Comparison of ENCODE assay signal across 8 cellular contexts in genomic region chr11:795638-796564, GRCh38. TPM values are rescaled to one million over a fixed set of nuclear protein-coding genes. Genes with fewer than 3 reads are reported as not detected.
A peak's percentile ranks its signal among the peaks of the same experiment; 100 is the strongest.
DNase-seq lines count a peak whose midpoint lies in the region; ATAC-seq and TF ChIP-seq lines count a peak whose summit lies in the region.

No MANE protein-coding gene starts in this region.

- H3K27me3 Mint-ChIP-seq in central memory CD8-positive, alpha-beta T cell = no peaks in the 10 kb centered on the region

- H3K36me3 ChIP-seq in ACC112 (ENCODE audit: insufficient read depth, low read length) = no peaks in the 10 kb centered on the region
- H3K36me3 ChIP-seq in liver (ENCODE audit: control insufficient read depth in 4 of 4, insufficient read depth in 3 of 4, low read depth in 1 of 4, low read length in 3 of 4) = peaks cover 0 to 12% (median 6%) of the 10 kb centered on the region in 4 donors

- no peak overlapping the region for H2AFZ ChIP-seq in ACC112 (ENCODE audit: low read length, unreplicated experiment)

- H3K79me2 ChIP-seq in ACC112 (ENCODE audit: control insufficient read depth, insufficient read depth, low read length, unreplicated experiment) = peaks cover 6% of the 10 kb centered on the region

- no peak for TF ChIP-seq RAD21 in liver (IDR thresholded peaks at IDR 0.05)

- H3K36me3 Mint-ChIP-seq in central memory CD8-positive, alpha-beta T cell (ENCODE audit: insufficient read depth) = peaks cover 21% of the 10 kb centered on the region

- H3K9me3 ChIP-seq in liver (ENCODE audit: control insufficient read depth in 4 of 4, low read length in 3 of 4) = no peaks in the 10 kb centered on the region

- WGBS in liver = 2% methylated on average over 25 of the region's 25 CpGs

- peaks cover 15% of the 10 kb centered on the region for H3K4me1 Mint-ChIP-seq in central memory CD8-positive, alpha-beta T cell

- no peaks in the 10 kb centered on the region for H3K9me3 Mint-ChIP-seq in central memory CD8-positive, alpha-beta T cell

- H3K4me1 ChIP-seq in ACC112 (ENCODE audit: control insufficient read depth, insufficient read depth, low read length, unreplicated experiment) (peaks cover 8% of the 10 kb centered on the region), liver (ENCODE audit: control insufficient read depth in 4 of 4, insufficient read depth in 4 of 4, low read length in 3 of 4) (peaks cover 11 to 47% (median 28%) of the 10 kb centered on the region in 4 donors)

- H3K4me3 Mint-ChIP-seq in central memory CD8-positive, alpha-beta T cell = peak overlapping the region; percentile 91

- TF ChIP-seq CTCF in liver (IDR thresholded peaks at IDR 0.05; ENCODE audit: low read depth, low read length, missing input control) = no peak

- peak overlapping the region; percentile 92 for H3K27ac Mint-ChIP-seq in central memory CD8-positive, alpha-beta T cell (ENCODE audit: low read depth)

- H3K27ac ChIP-seq in ACC112 (ENCODE audit: low read depth, low read length) (peak overlapping the region; percentile 67), liver (ENCODE audit: low read depth in 1 of 2, low read length in 2 of 2) (peak overlapping the region; percentile 97 to 98)

- H3K27me3 ChIP-seq in ACC112 (ENCODE audit: insufficient read depth, low read length) (no peaks in the 10 kb centered on the region), liver (ENCODE audit: control insufficient read depth in 4 of 4, insufficient read depth in 4 of 4, low read length in 3 of 4) (no peaks in the 10 kb centered on the region)

- H3K4me3 ChIP-seq in ACC112 (ENCODE audit: low read depth, low read length) (peak overlapping the region; percentile 86), liver (ENCODE audit: low read depth in 1 of 3, low read length in 3 of 3) (peak overlapping the region; percentile 71 to 83 (median 77))

- peak overlapping the region; percentile 87 to 91 for H3K9ac ChIP-seq in liver (ENCODE audit: low read depth in 1 of 2, low read length in 2 of 2)

- peak; percentile 98 for DNase-seq in GM19240 (ENCODE audit: insufficient read length, low spot score)
- DNase-seq in NCI-H2107 (lab: John Stamatoyannopoulos, UW) = peak; percentile 49
- peak in 1 of 2 donors; percentile 52 for DNase-seq in central memory CD8-positive, alpha-beta T cell (ENCODE audit: low spot score in 2 of 2)
- DNase-seq in stimulated activated CD4-positive, alpha-beta T cell treated with anti-CD3 and anti-CD28 coated beads, Interleukin-4, amount 100 ng/mL, for 4 hours = peak; percentile 76 to 89

- peak; percentile 81 to 82 for ATAC-seq in activated CD4-positive, CD25-positive, alpha-beta regulatory T cell treated with anti-CD3 and anti-CD28 coated beads, Interleukin-2, amount 50 U/mL, for 24 hours
- peak; percentile 42 for ATAC-seq in central memory CD8-positive, alpha-beta T cell (replicated peaks; ENCODE audit: extremely low read depth, poor library complexity, severe bottlenecking)
- no peak for ATAC-seq in HG03139 (IDR thresholded peaks at IDR 0.05; ENCODE audit: unreplicated experiment)

TF ChIP-seq in liver, 16 proteins besides CTCF, POLR2A, EP300 and RAD21:
- TF ChIP-seq HNF4G (IDR thresholded peaks at IDR 0.05) (no peak), TAF1 (conservative IDR thresholded peaks at IDR 0.05) (no peak), RXRA (IDR thresholded peaks at IDR 0.05) (peak in 1 of 2 donors; percentile 16), HNF4A (conservative IDR thresholded peaks at IDR 0.05) (no peak)

RNA-seq across cellular contexts. Expression of gene SLC25A22, which starts 2.2 kb away (rescaled TPM):
- total RNA-seq in liver = 10 to 100 TPM in 1 of 2 donors, 1 to 10 TPM in 1; 5.3 to 15.1 TPM
- 10 to 100 TPM in 1 of 2 donors, 1 to 10 TPM in 1; 9.0 to 26.8 TPM for polyA plus RNA-seq in liver

RNA-seq across cellular contexts. Expression of gene CEND1, which starts 6.0 kb away (rescaled TPM):
- total RNA-seq in liver = not detected
- polyA plus RNA-seq in liver = not detected

RNA-seq across cellular contexts. Expression of gene PIDD1, which starts 9.1 kb away (rescaled TPM):
- total RNA-seq in liver = 10 to 100 TPM in 1 of 2 donors, 1 to 10 TPM in 1; 7.8 to 10.4 TPM
- polyA plus RNA-seq in liver = 1 to 10 TPM; 6.4 to 7.3 TPM

RNA-seq across cellular contexts. Expression of gene RPLP2, which starts 13.9 kb away (rescaled TPM):
- 100 to 1,000 TPM in 1 of 2 donors, 10 to 100 TPM in 1; 59.8 to 297 TPM for total RNA-seq in liver
- 100 to 1,000 TPM; 273 to 476 TPM for polyA plus RNA-seq in liver

RNA-seq across cellular contexts. Expression of gene GATD1, which starts 18.6 kb away (rescaled TPM):
- total RNA-seq in liver = 10 to 100 TPM; 26.3 to 37.2 TPM
- polyA plus RNA-seq in liver = 10 to 100 TPM; 22.7 to 23.0 TPM
